Comparison of ENCODE assay signal across 14 cellular contexts in genomic region chr20:44461803-44462174, GRCh38. TPM values are rescaled to one million over a fixed set of nuclear protein-coding genes. Genes with fewer than 3 reads are reported as not detected.
DNase-seq lines count a peak whose midpoint lies in the region; ATAC-seq and TF ChIP-seq lines count a peak whose summit lies in the region.
"Had no signal": no experiment of that assay in that cellular context is flagged by ENCODE, and none has a peak within 500 bp of the region (broad histone marks: within the 10 kb centered on the region; RNA-seq: fewer than 3 reads in every experiment).

No MANE protein-coding gene starts in this region.

- H3K9ac ChIP-seq in Loucy (ENCODE audit: low read depth, low read length, poor library complexity, severe bottlenecking) (no peak overlapping the region), colonic mucosa (ENCODE audit: low read depth in 2 of 2, low read length in 2 of 2) (peak overlapping the region in 1 of 2 donors; percentile 7), liver (ENCODE audit: low read depth in 1 of 2, low read length in 2 of 2) (peak overlapping the region in 1 of 2 donors; percentile 69)

- H3K9me2 ChIP-seq in Loucy (replicated peaks; ENCODE audit: low read depth, low read length): no peaks in the 10 kb centered on the region

- intact Hi-C loops in colonic mucosa (cut with DNase I): loop anchor here (2.0 to 10.0 kb wide), 2 partner anchors 73 to 147 kb away; partner anchors contain the start of gene FITM2

- H3K36me3 ChIP-seq in Loucy (ENCODE audit: insufficient read depth, low read length) (no peaks in the 10 kb centered on the region), colonic mucosa (no peaks in the 10 kb centered on the region), liver (ENCODE audit: control insufficient read depth in 4 of 4, insufficient read depth in 3 of 4, low read depth in 1 of 4, low read length in 3 of 4) (no peaks in the 10 kb centered on the region), suprapubic skin (no peaks in the 10 kb centered on the region)
- H3K36me3 ChIP-seq: BE2C, HAP-1 had no signal

- no peaks in the 10 kb centered on the region for H4K20me1 ChIP-seq in Loucy (ENCODE audit: insufficient read depth, low read length, poor library complexity, severe bottlenecking)

- H3F3A ChIP-seq in Loucy (ENCODE audit: low read depth): no peaks in the 10 kb centered on the region

- TF ChIP-seq EP300 in suprapubic skin (IDR thresholded peaks at IDR 0.05): no peak

- H3K27me3 ChIP-seq in Loucy (ENCODE audit: insufficient read depth, low read length, poor library complexity, severe bottlenecking) (no peaks in the 10 kb centered on the region), colonic mucosa (no peaks in the 10 kb centered on the region), liver (ENCODE audit: control insufficient read depth in 4 of 4, insufficient read depth in 4 of 4, low read length in 3 of 4) (no peaks in the 10 kb centered on the region), suprapubic skin (no peaks in the 10 kb centered on the region)
- H3K27me3 ChIP-seq: BE2C had no signal

- H3K79me2 ChIP-seq in Loucy (ENCODE audit: insufficient read depth, low read length): no peaks in the 10 kb centered on the region

- no peak for DNase-seq in colonic mucosa
- no peak for DNase-seq in suprapubic skin (ENCODE audit: low spot score in 2 of 2)
- no peak for DNase-seq in NCI-H1436 (lab: John Stamatoyannopoulos, UW)
- DNase-seq in kidney glomerular epithelial cell (lab: John Stamatoyannopoulos, UW): no peak
- no peak for DNase-seq in inferior parietal cortex (ENCODE audit: extremely low spot score)
- DNase-seq: BE2C; CD8-positive, alpha-beta T cell; COR-L47; DMS53; GF-D8 had no signal

- H3K4me1 ChIP-seq in Loucy (ENCODE audit: insufficient read depth, low read length, poor library complexity, severe bottlenecking) (no peaks in the 10 kb centered on the region), colonic mucosa (peaks cover 2% of the 10 kb centered on the region), liver (ENCODE audit: control insufficient read depth in 4 of 4, insufficient read depth in 4 of 4, low read length in 3 of 4) (peaks cover 20 to 52% (median 37%) of the 10 kb centered on the region in 4 donors), suprapubic skin (peaks cover 6% of the 10 kb centered on the region)
- H3K4me1 ChIP-seq: BE2C, HAP-1 had no signal

- H3K9me3 ChIP-seq in Loucy (ENCODE audit: insufficient read depth, low read depth, low read length) (no peaks in the 10 kb centered on the region), colonic mucosa (no peaks in the 10 kb centered on the region), liver (ENCODE audit: control insufficient read depth in 4 of 4, low read length in 3 of 4) (no peaks in the 10 kb centered on the region), suprapubic skin (no peaks in the 10 kb centered on the region)
- H3K9me3 ChIP-seq: BE2C, HAP-1 had no signal

- peak overlapping the region; percentile 46 for H3K27ac ChIP-seq in colonic mucosa
- peak overlapping the region; percentile 87 to 92 for H3K27ac ChIP-seq in liver (ENCODE audit: low read depth in 1 of 2, low read length in 2 of 2)
- H3K27ac ChIP-seq in suprapubic skin: peak overlapping the region; percentile 10

- WGBS in liver: 44% methylated on average over 5 of the region's 5 CpGs
- 75% methylated on average over 5 of the region's 5 CpGs for WGBS in suprapubic skin

- no peak overlapping the region for H3K4me2 ChIP-seq in Loucy (ENCODE audit: low read depth, low read length, poor library complexity, severe bottlenecking)

- H3K4me3 ChIP-seq in Loucy (ENCODE audit: low read length, poor library complexity, severe bottlenecking) (no peak overlapping the region), colonic mucosa (no peak overlapping the region), liver (ENCODE audit: low read depth in 1 of 3, low read length in 3 of 3) (no peak overlapping the region), suprapubic skin (no peak overlapping the region)
- H3K4me3 ChIP-seq: HAP-1 had no signal

- TF ChIP-seq CTCF in Loucy (conservative IDR thresholded peaks at IDR 0.05; ENCODE audit: low read length): no peak
- TF ChIP-seq CTCF in colonic mucosa (IDR thresholded peaks at IDR 0.05): no peak
- no peak for TF ChIP-seq CTCF in liver (IDR thresholded peaks at IDR 0.05; ENCODE audit: low read depth, low read length, missing input control)
- TF ChIP-seq CTCF in suprapubic skin (IDR thresholded peaks at IDR 0.05): no peak

- ATAC-seq in GM19035 (IDR thresholded peaks at IDR 0.05; ENCODE audit: unreplicated experiment): no peak
- ATAC-seq: CD8-positive, alpha-beta T cell had no signal

- H2AFZ ChIP-seq in Loucy (ENCODE audit: low read length): peak overlapping the region; percentile 20; the same call in 1 of the 2 replicates

- no peak for TF ChIP-seq RAD21 in liver (IDR thresholded peaks at IDR 0.05)

- no peak for TF ChIP-seq POLR2A in suprapubic skin (IDR thresholded peaks at IDR 0.05)

TF ChIP-seq in liver, 16 proteins besides CTCF, POLR2A, EP300 and RAD21:
- TF ChIP-seq, protein P1, sequence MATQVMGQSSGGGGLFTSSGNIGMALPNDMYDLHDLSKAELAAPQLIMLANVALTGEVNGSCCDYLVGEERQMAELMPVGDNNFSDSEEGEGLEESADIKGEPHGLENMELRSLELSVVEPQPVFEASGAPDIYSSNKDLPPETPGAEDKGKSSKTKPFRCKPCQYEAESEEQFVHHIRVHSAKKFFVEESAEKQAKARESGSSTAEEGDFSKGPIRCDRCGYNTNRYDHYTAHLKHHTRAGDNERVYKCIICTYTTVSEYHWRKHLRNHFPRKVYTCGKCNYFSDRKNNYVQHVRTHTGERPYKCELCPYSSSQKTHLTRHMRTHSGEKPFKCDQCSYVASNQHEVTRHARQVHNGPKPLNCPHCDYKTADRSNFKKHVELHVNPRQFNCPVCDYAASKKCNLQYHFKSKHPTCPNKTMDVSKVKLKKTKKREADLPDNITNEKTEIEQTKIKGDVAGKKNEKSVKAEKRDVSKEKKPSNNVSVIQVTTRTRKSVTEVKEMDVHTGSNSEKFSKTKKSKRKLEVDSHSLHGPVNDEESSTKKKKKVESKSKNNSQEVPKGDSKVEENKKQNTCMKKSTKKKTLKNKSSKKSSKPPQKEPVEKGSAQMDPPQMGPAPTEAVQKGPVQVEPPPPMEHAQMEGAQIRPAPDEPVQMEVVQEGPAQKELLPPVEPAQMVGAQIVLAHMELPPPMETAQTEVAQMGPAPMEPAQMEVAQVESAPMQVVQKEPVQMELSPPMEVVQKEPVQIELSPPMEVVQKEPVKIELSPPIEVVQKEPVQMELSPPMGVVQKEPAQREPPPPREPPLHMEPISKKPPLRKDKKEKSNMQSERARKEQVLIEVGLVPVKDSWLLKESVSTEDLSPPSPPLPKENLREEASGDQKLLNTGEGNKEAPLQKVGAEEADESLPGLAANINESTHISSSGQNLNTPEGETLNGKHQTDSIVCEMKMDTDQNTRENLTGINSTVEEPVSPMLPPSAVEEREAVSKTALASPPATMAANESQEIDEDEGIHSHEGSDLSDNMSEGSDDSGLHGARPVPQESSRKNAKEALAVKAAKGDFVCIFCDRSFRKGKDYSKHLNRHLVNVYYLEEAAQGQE (IDR thresholded peaks at IDR 0.05): no peak
- no peak for TF ChIP-seq RXRA (IDR thresholded peaks at IDR 0.05)
- TF ChIP-seq FOXA2 (IDR thresholded peaks at IDR 0.05): no peak
- TF ChIP-seq SP1 (IDR thresholded peaks at IDR 0.05): no peak
- no peak for TF ChIP-seq ATF3 (IDR thresholded peaks at IDR 0.05)
- TF ChIP-seq GABPA (IDR thresholded peaks at IDR 0.05 in 1 of 2, conservative IDR thresholded peaks at IDR 0.05 in 1 of 2): no peak
- TF ChIP-seq HNF4A (conservative IDR thresholded peaks at IDR 0.05): no peak
- no peak for TF ChIP-seq MAX (IDR thresholded peaks at IDR 0.05)
- no peak for TF ChIP-seq FOXA1 (IDR thresholded peaks at IDR 0.05)
- TF ChIP-seq NR2F2 (IDR thresholded peaks at IDR 0.05): no peak
- no peak for TF ChIP-seq HNF4G (IDR thresholded peaks at IDR 0.05)
- no peak for TF ChIP-seq YY1 (IDR thresholded peaks at IDR 0.05)
- no peak for TF ChIP-seq ZBTB33 (IDR thresholded peaks at IDR 0.05)
- no peak for TF ChIP-seq EGR1 (IDR thresholded peaks at IDR 0.05; ENCODE audit: low read depth in 2 of 2)
- no peak for TF ChIP-seq TAF1 (conservative IDR thresholded peaks at IDR 0.05)
- TF ChIP-seq JUND (IDR thresholded peaks at IDR 0.05): no peak

RNA-seq across cellular contexts. Expression of gene TTPAL, which starts 13.9 kb away (rescaled TPM):
- total RNA-seq in colonic mucosa: 10 to 100 TPM in 1 of 2 donors, 1 to 10 TPM in 1; 8.4 to 11.6 TPM
- total RNA-seq in liver: 10 to 100 TPM; 17.3 to 39.7 TPM
- polyA plus RNA-seq in liver: 10 to 100 TPM; 11.6 to 17.9 TPM
- total RNA-seq in suprapubic skin: 10 to 100 TPM; 13.6 to 38.5 (median 29.4) TPM

Comparison
In these comparisons a context has a peak if more than half of its experiments do, and no peak if none do; other contexts are left out.
1. H3K27ac ChIP-seq: peak in every context shown above with its lines; median percentile 90 in liver; 46 in colonic mucosa; 10 in suprapubic skin.